In genomic region chr17:28577466-28577824, GRCh38 we compare ENCODE assay signal across 9 cellular contexts. TPM values are rescaled to one million over a fixed set of nuclear protein-coding genes. Genes with fewer than 3 reads are reported as not detected.
DNase-seq lines count a peak whose midpoint lies in the region; ATAC-seq, FAIRE-seq and TF ChIP-seq lines count a peak whose summit lies in the region.
"Had no signal": no experiment of that assay in that cellular context is flagged by ENCODE, and none has a peak within 500 bp of the region (broad histone marks: within the 10 kb centered on the region; RNA-seq: fewer than 3 reads in every experiment).

No MANE protein-coding gene starts in this region.

- no peak overlapping the region for H3K23ac ChIP-seq in H1 (ENCODE audit: insufficient read length)

- no peaks in the 10 kb centered on the region for H3K79me1 ChIP-seq in H1 (ENCODE audit: low read depth, low read length)

- TF ChIP-seq CTCF in OCI-LY7 (conservative IDR thresholded peaks at IDR 0.05; ENCODE audit: low read length) = no peak
- TF ChIP-seq CTCF in H1 (IDR thresholded peaks at IDR 0.05; ENCODE audit: control extremely low read depth in 1 of 3, insufficient read depth in 1 of 3, low read depth in 1 of 3, low read length in 3 of 3) = no peak
- TF ChIP-seq CTCF in WERI-Rb-1 (IDR thresholded peaks at IDR 0.05; ENCODE audit: low read depth, low read length) = no peak

- no peak for TF ChIP-seq RAD21 in H1 (IDR thresholded peaks at IDR 0.05 in 1 of 2, conservative IDR thresholded peaks at IDR 0.05 in 1 of 2; ENCODE audit: low read depth in 2 of 2, low read length in 2 of 2)

- no peak for TF ChIP-seq EP300 in H1 (IDR thresholded peaks at IDR 0.05; ENCODE audit: borderline replicate concordance in 1 of 2, low read depth in 2 of 2, low read length in 2 of 2)

- no peak overlapping the region for H2BK15ac ChIP-seq in H1 (ENCODE audit: low read length)

- FAIRE-seq in H1 (lab: Jason Lieb, UNC) = no peak

- peak overlapping the region; percentile 26; the same call in 1 of the 2 replicates for H3K18ac ChIP-seq in H1 (ENCODE audit: extremely low read depth, low read length)

- H3K23me2 ChIP-seq in H1 (ENCODE audit: low read depth, low read length) = no peaks in the 10 kb centered on the region; the same call in 1 of the 2 replicates

- no peak overlapping the region for H2BK120ac ChIP-seq in H1 (replicated peaks; ENCODE audit: low read depth, low read length)

- H3K27ac ChIP-seq in OCI-LY7 (ENCODE audit: low read depth, low read length, poor library complexity, severe bottlenecking) (peak overlapping the region; percentile 58), H1 (ENCODE audit: low read depth, low read length) (no peak overlapping the region), stomach smooth muscle (ENCODE audit: low read length) (no peak overlapping the region), WERI-Rb-1 (no peak overlapping the region)

- no peaks in the 10 kb centered on the region for H3K27me3 Mint-ChIP-seq in activated CD4-positive, alpha-beta memory T cell treated with anti-CD3 and anti-CD28 coated beads, Interleukin-2, amount 10 ng/mL, durations not matched to agents 7 days and 5 days
- no peaks in the 10 kb centered on the region for H3K27me3 Mint-ChIP-seq in activated CD4-positive, alpha-beta memory T cell treated with anti-CD3 and anti-CD28 coated beads for 36 hours
- H3K27me3 Mint-ChIP-seq: T-cell had no signal

- peak overlapping the region; percentile 77; the same call in 1 of the 2 replicates for H2BK12ac ChIP-seq in H1 (ENCODE audit: low read depth, low read length)

- H3K4me2 ChIP-seq in OCI-LY7 (ENCODE audit: low read length) (peak overlapping the region; percentile 50; the same call in 1 of the 2 replicates), H1 (ENCODE audit: insufficient read depth in 1 of 2, low read depth in 2 of 2, low read length in 2 of 2) (peak overlapping the region; percentile 2 to 72; a peak in 2 of 4 replicates)

- no peak overlapping the region for H2AK5ac ChIP-seq in H1 (ENCODE audit: low read depth, low read length)

- H3K36me3 Mint-ChIP-seq in activated CD4-positive, alpha-beta memory T cell treated with anti-CD3 and anti-CD28 coated beads, Interleukin-2, amount 10 ng/mL, durations not matched to agents 7 days and 5 days (ENCODE audit: low read depth) = peaks cover 75% of the 10 kb centered on the region
- H3K36me3 Mint-ChIP-seq in activated CD4-positive, alpha-beta memory T cell treated with anti-CD3 and anti-CD28 coated beads for 36 hours = peaks cover 38% of the 10 kb centered on the region

- H3K79me2 ChIP-seq in OCI-LY7 (ENCODE audit: insufficient read depth, low read depth, low read length) (no peaks in the 10 kb centered on the region), H1 (ENCODE audit: control insufficient read depth in 1 of 2, insufficient read depth in 2 of 2, low read length in 2 of 2) (no peaks in the 10 kb centered on the region)

- H3K4me1 Mint-ChIP-seq in activated CD4-positive, alpha-beta memory T cell treated with anti-CD3 and anti-CD28 coated beads, Interleukin-2, amount 10 ng/mL, durations not matched to agents 7 days and 5 days = peaks cover 68% of the 10 kb centered on the region
- peaks cover 42% of the 10 kb centered on the region for H3K4me1 Mint-ChIP-seq in activated CD4-positive, alpha-beta memory T cell treated with anti-CD3 and anti-CD28 coated beads for 36 hours (ENCODE audit: low read depth)

- H4K8ac ChIP-seq in H1 (ENCODE audit: extremely low read depth, insufficient read depth, low read length) = no peak overlapping the region

- no peak for TF ChIP-seq POLR2A in H1 (IDR thresholded peaks at IDR 0.05; ENCODE audit: control extremely low read depth in 1 of 2, low read depth in 2 of 2, low read length in 2 of 2)

- H2AFZ ChIP-seq in OCI-LY7 (ENCODE audit: low read length) = no peak overlapping the region
- H2AFZ ChIP-seq in H1 (ENCODE audit: low read length) = no peak overlapping the region

- H3K9me3 Mint-ChIP-seq in activated CD4-positive, alpha-beta memory T cell treated with anti-CD3 and anti-CD28 coated beads, Interleukin-2, amount 10 ng/mL, durations not matched to agents 7 days and 5 days = no peaks in the 10 kb centered on the region
- no peaks in the 10 kb centered on the region for H3K9me3 Mint-ChIP-seq in activated CD4-positive, alpha-beta memory T cell treated with anti-CD3 and anti-CD28 coated beads for 36 hours
- H3K9me3 Mint-ChIP-seq: T-cell had no signal

- intact Hi-C loops in activated CD4-positive, alpha-beta memory T cell treated with anti-CD3 and anti-CD28 coated beads for 36 hours (cut with micrococcal nuclease) = no loop called here
- intact Hi-C loops in OCI-LY7 (cut with micrococcal nuclease; ENCODE audit: unreplicated experiment) = no loop called here

- H3K9ac ChIP-seq in H1 (replicated peaks in 1 of 4; ENCODE audit: extremely low read depth in 1 of 4, low read depth in 3 of 4, low read length in 3 of 4) (no peak overlapping the region), stomach smooth muscle (ENCODE audit: low read length in 2 of 2) (no peak overlapping the region)

- no peak overlapping the region for H2BK20ac ChIP-seq in H1 (ENCODE audit: low read length)

- no peak for DNase-seq in activated CD4-positive, alpha-beta memory T cell treated with anti-CD3 and anti-CD28 coated beads, Interleukin-2, amount 10 ng/mL, durations not matched to agents 7 days and 5 days
- DNase-seq in activated CD4-positive, alpha-beta memory T cell treated with anti-CD3 and anti-CD28 coated beads for 36 hours = no peak
- no peak for DNase-seq in OCI-LY7 (ENCODE audit: low spot score)
- no peak for DNase-seq in H1 (ENCODE audit: low read depth in 1 of 2, low spot score in 2 of 2)
- no peak for DNase-seq in WERI-Rb-1

- no peak overlapping the region for H3K4ac ChIP-seq in H1 (replicated peaks; ENCODE audit: insufficient read length, low read depth, low read length)

- no TSS peak for BruUV-seq in OCI-LY7 (replicated peaks; lab: Mats Ljungman, UMichigan)

- H2BK5ac ChIP-seq in H1 (ENCODE audit: low read depth, low read length) = peak overlapping the region; percentile 79; the same call in 1 of the 2 replicates

- H3K56ac ChIP-seq in H1 (replicated peaks; ENCODE audit: insufficient read length, low read depth, low read length) = no peak overlapping the region

- 86% methylated on average over 3 of the region's 3 CpGs; no CpG with 5 or more reads in 1 of the 2 experiments for whole genome bisulfite sequencing in H1 (ENCODE audit: extremely low coverage in 1 of 2, insufficient coverage in 1 of 2, insufficient read length in 1 of 2, insufficient replicate concordance in 2 of 2, low coverage in 1 of 2, low lambda C conversion rate in 2 of 2, missing lambda C conversion rate in 1 of 2), 2 experiments

- no peak overlapping the region for H3K14ac ChIP-seq in H1 (ENCODE audit: insufficient read length)

- CTCF ChIA-PET in activated CD4-positive, alpha-beta memory T cell treated with anti-CD3 and anti-CD28 coated beads, Interleukin-2, amount 10 ng/mL, durations not matched to agents 7 days and 5 days (lab: Charles Lee) = interaction anchor here (0.9 to 3.7 kb wide), 4 partner anchors 16 to 242 kb away, joined by 3 to 8 read pairs (median 4); partner anchors contain the start of genes IFT20 and TNFAIP1
- CTCF ChIA-PET in activated CD4-positive, alpha-beta memory T cell treated with anti-CD3 and anti-CD28 coated beads for 36 hours (lab: Charles Lee) = interaction anchor here (3.8 kb wide), 1 partner anchor 29 kb away, joined by 20 read pairs; no protein-coding TSS in a partner anchor
- CTCF ChIA-PET in OCI-LY7 (lab: Charles Lee; ENCODE audit: unreplicated experiment) = interaction anchor here (0.9 to 1.3 kb wide), 2 partner anchors 21 to 70 kb away, joined by 3 to 5 read pairs; no protein-coding TSS in a partner anchor
- CTCF ChIA-PET in H1 (lab: Charles Lee; ENCODE audit: partially characterized antibody) = interaction anchor here (1.2 to 3.5 kb wide), 7 partner anchors 11 to 94 kb away, joined by 3 to 18 read pairs (median 4); no protein-coding TSS in a partner anchor

- no peak overlapping the region for H3K4me3 Mint-ChIP-seq in activated CD4-positive, alpha-beta memory T cell treated with anti-CD3 and anti-CD28 coated beads, Interleukin-2, amount 10 ng/mL, durations not matched to agents 7 days and 5 days
- H3K4me3 Mint-ChIP-seq in activated CD4-positive, alpha-beta memory T cell treated with anti-CD3 and anti-CD28 coated beads for 36 hours = no peak overlapping the region

- ATAC-seq in HG02852 (IDR thresholded peaks at IDR 0.05; ENCODE audit: unreplicated experiment) (no peak), GM18858 (IDR thresholded peaks at IDR 0.05; ENCODE audit: unreplicated experiment) (no peak)

- H3K4me1 ChIP-seq in OCI-LY7 (ENCODE audit: insufficient read depth, low read length, poor library complexity, severe bottlenecking) = peaks cover 11% of the 10 kb centered on the region
- H3K4me1 ChIP-seq in H1 (replicated peaks in 1 of 4; ENCODE audit: control insufficient read depth in 3 of 4, insufficient read depth in 4 of 4, low read length in 3 of 4) = peaks cover 2 to 9% (median 5%) of the 10 kb centered on the region in 4 experiments; a peak in 6 of 7 replicates
- H3K4me1 ChIP-seq in stomach smooth muscle (ENCODE audit: control insufficient read depth, insufficient read depth, low read length) = peaks cover 16% of the 10 kb centered on the region

- peak overlapping the region; percentile 72 for H3K27ac Mint-ChIP-seq in activated CD4-positive, alpha-beta memory T cell treated with anti-CD3 and anti-CD28 coated beads, Interleukin-2, amount 10 ng/mL, durations not matched to agents 7 days and 5 days
- H3K27ac Mint-ChIP-seq in activated CD4-positive, alpha-beta memory T cell treated with anti-CD3 and anti-CD28 coated beads for 36 hours = no peak overlapping the region

- H3K36me3 ChIP-seq in OCI-LY7 (ENCODE audit: insufficient read depth, low read length) (peaks cover 73% of the 10 kb centered on the region), H1 (ENCODE audit: control insufficient read depth in 2 of 4, insufficient read depth in 4 of 4, low read length in 3 of 4) (peaks cover 16 to 42% (median 38%) of the 10 kb centered on the region in 4 experiments), stomach smooth muscle (ENCODE audit: control insufficient read depth in 2 of 2, insufficient read depth in 2 of 2, low read length in 2 of 2) (peaks cover 0 to 2% of the 10 kb centered on the region in 2 donors), WERI-Rb-1 (peaks cover 57% of the 10 kb centered on the region)

- peaks cover 0 to 4% (median 2%) of the 10 kb centered on the region in 4 experiments; a peak in 3 of 7 replicates for H3K27me3 ChIP-seq in H1 (replicated peaks in 1 of 4; ENCODE audit: control insufficient read depth in 3 of 4, extremely low read depth in 1 of 4, insufficient read depth in 3 of 4, low read length in 3 of 4)
- H3K27me3 ChIP-seq in stomach smooth muscle (ENCODE audit: control insufficient read depth in 1 of 2, insufficient read depth in 2 of 2, low read length in 2 of 2) = no peaks in the 10 kb centered on the region
- no peaks in the 10 kb centered on the region for H3K27me3 ChIP-seq in WERI-Rb-1 (ENCODE audit: insufficient read depth, low read depth, severe bottlenecking)

- no peak overlapping the region for H4K5ac ChIP-seq in H1 (ENCODE audit: insufficient read length, low read depth, low read length)

- H4K91ac ChIP-seq in H1 (replicated peaks; ENCODE audit: insufficient read length, low read length) = peak overlapping the region; percentile 13

- H3K4me3 ChIP-seq in OCI-LY7 (ENCODE audit: low read depth, low read length, poor library complexity, severe bottlenecking) (no peak overlapping the region), H1 (ENCODE audit: extremely low read depth in 1 of 4, insufficient read depth in 2 of 4, low read depth in 3 of 4, low read length in 4 of 4) (no peak overlapping the region), stomach smooth muscle (ENCODE audit: low read length in 2 of 2) (peak overlapping the region; percentile 60 to 72), WERI-Rb-1 (ENCODE audit: low read depth, low read length) (no peak overlapping the region)

- H4K20me1 ChIP-seq in OCI-LY7 (ENCODE audit: insufficient read depth, low read length) (no peaks in the 10 kb centered on the region), H1 (replicated peaks in 1 of 2; ENCODE audit: control insufficient read depth in 1 of 2, insufficient read depth in 2 of 2, low read length in 2 of 2) (peaks cover 4 to 5% of the 10 kb centered on the region in 2 experiments)

- no peaks in the 10 kb centered on the region for H3K9me3 ChIP-seq in OCI-LY7 (ENCODE audit: low read length)
- no peaks in the 10 kb centered on the region for H3K9me3 ChIP-seq in H1 (ENCODE audit: insufficient read depth in 2 of 2, low read depth in 1 of 2, low read length in 1 of 2)
- H3K9me3 ChIP-seq in stomach smooth muscle (ENCODE audit: control insufficient read depth in 2 of 2, low read length in 2 of 2) = no peaks in the 10 kb centered on the region
- H3K9me3 ChIP-seq in WERI-Rb-1 (ENCODE audit: severe bottlenecking) = no peaks in the 10 kb centered on the region

- H3K9me2 ChIP-seq in OCI-LY7 (ENCODE audit: insufficient read depth, low read length) = no peaks in the 10 kb centered on the region

- POLR2A ChIA-PET in activated CD4-positive, alpha-beta memory T cell treated with anti-CD3 and anti-CD28 coated beads, Interleukin-2, amount 10 ng/mL, durations not matched to agents 7 days and 5 days (lab: Charles Lee) = interaction anchor here (0.8 to 4.4 kb wide), 14 partner anchors 9 to 150 kb away, joined by 3 to 34 read pairs (median 4); partner anchors contain the start of genes BLTP2, PROCA1, SDF2 and SPAG5
- POLR2A ChIA-PET in activated CD4-positive, alpha-beta memory T cell treated with anti-CD3 and anti-CD28 coated beads for 36 hours (lab: Charles Lee) = interaction anchor here (0.9 to 1.4 kb wide), 4 partner anchors 8 to 22 kb away, joined by 3 to 13 read pairs (median 4); partner anchors contain the start of gene SPAG5
- POLR2A ChIA-PET in OCI-LY7 (lab: Charles Lee) (interaction anchor here (0.9 to 1.6 kb wide), 4 partner anchors 9 to 67 kb away, joined by 3 to 13 read pairs (median 6); no protein-coding TSS in a partner anchor), H1 (lab: Charles Lee; ENCODE audit: partially characterized antibody) (interaction anchor here (0.5 to 4.2 kb wide), 21 partner anchors 8 to 148 kb away, joined by 3 to 24 read pairs (median 5); partner anchors contain the start of genes BLTP2, RSKR, SDF2 and SPAG5)

RNA-seq across cellular contexts. Expression of gene ALDOC, which starts 0.8 kb away (rescaled TPM):
- 100 to 1,000 TPM; 140 to 147 TPM for total RNA-seq in activated CD4-positive, alpha-beta memory T cell treated with anti-CD3 and anti-CD28 coated beads, Interleukin-2, amount 10 ng/mL, durations not matched to agents 7 days and 5 days
- 10 to 100 TPM; 75.2 to 77.3 TPM for total RNA-seq in activated CD4-positive, alpha-beta memory T cell treated with anti-CD3 and anti-CD28 coated beads for 36 hours
- 62.4 and 70.7 TPM in 2 replicates for total RNA-seq in OCI-LY7 (2014; rRNA removed; shearing (Covaris generic))
- total RNA-seq in OCI-LY7 (2022) = 25.7 and 46.2 TPM in 2 replicates
- 51.3 and 51.6 TPM in 2 replicates for total RNA-seq in H1 (2021; fragmentation: NEBNext Ultra II Directional; extraction: Animal tissue kit (Norgen Biotek cat#: 25700))
- 103 and 134 TPM in 2 replicates for polyA plus RNA-seq in H1 (2011; rRNA removed)
- 131 TPM for polyA plus RNA-seq in H1 (2011; cell fraction: cytosol; rRNA removed)
- 120 TPM for polyA plus RNA-seq in H1 (2011; cell fraction: nucleus; rRNA removed)
- polyA plus RNA-seq in H1 (2012, experiment 1 of 2) = 55.8 to 73.5 TPM (median 69.2 TPM) in 4 replicates
- polyA plus RNA-seq in H1 (2012, experiment 2 of 2) = 66.2 TPM
- polyA plus RNA-seq in H1 (2013, experiment 1 of 2) = 50.1 TPM
- 49.8 TPM for polyA plus RNA-seq in H1 (2013, experiment 2 of 2)
- 83.4 and 107 TPM in 2 replicates for polyA minus RNA-seq in H1 (2011; rRNA and poly(A)+ RNA removed)
- 36.0 TPM for polyA minus RNA-seq in H1 (2011; cell fraction: cytosol; rRNA and poly(A)+ RNA removed)
- polyA minus RNA-seq in H1 (2011; cell fraction: nucleus; rRNA and poly(A)+ RNA removed) = 26.0 TPM

RNA-seq across cellular contexts. Expression of gene PIGS, which starts 6.1 kb away (rescaled TPM):
- total RNA-seq in activated CD4-positive, alpha-beta memory T cell treated with anti-CD3 and anti-CD28 coated beads, Interleukin-2, amount 10 ng/mL, durations not matched to agents 7 days and 5 days = 10 to 100 TPM; 66.3 to 66.6 TPM
- total RNA-seq in activated CD4-positive, alpha-beta memory T cell treated with anti-CD3 and anti-CD28 coated beads for 36 hours = 10 to 100 TPM; 36.6 to 38.6 TPM
- 13.9 and 23.7 TPM in 2 replicates for total RNA-seq in OCI-LY7 (2014; rRNA removed; shearing (Covaris generic))
- total RNA-seq in OCI-LY7 (2022) = 34.0 and 34.5 TPM in 2 replicates
- 47.4 and 50.6 TPM in 2 replicates for total RNA-seq in H1 (2021; fragmentation: NEBNext Ultra II Directional; extraction: Animal tissue kit (Norgen Biotek cat#: 25700))
- polyA plus RNA-seq in H1 (2011; rRNA removed) = 44.3 and 72.7 TPM in 2 replicates
- 42.1 TPM for polyA plus RNA-seq in H1 (2011; cell fraction: cytosol; rRNA removed)
- polyA plus RNA-seq in H1 (2011; cell fraction: nucleus; rRNA removed) = 66.7 TPM
- 38.9 to 53.7 TPM (median 47.7 TPM) in 4 replicates for polyA plus RNA-seq in H1 (2012, experiment 1 of 2)
- polyA plus RNA-seq in H1 (2012, experiment 2 of 2) = 33.2 TPM
- polyA plus RNA-seq in H1 (2013, experiment 1 of 2) = 61.1 TPM
- polyA plus RNA-seq in H1 (2013, experiment 2 of 2) = 64.0 TPM
- polyA minus RNA-seq in H1 (2011; rRNA and poly(A)+ RNA removed) = 49.1 and 52.3 TPM in 2 replicates
- 24.9 TPM for polyA minus RNA-seq in H1 (2011; cell fraction: cytosol; rRNA and poly(A)+ RNA removed)
- polyA minus RNA-seq in H1 (2011; cell fraction: nucleus; rRNA and poly(A)+ RNA removed) = 32.8 TPM

RNA-seq across cellular contexts. Expression of gene SPAG5, which starts 21.4 kb away (rescaled TPM):
- total RNA-seq in activated CD4-positive, alpha-beta memory T cell treated with anti-CD3 and anti-CD28 coated beads, Interleukin-2, amount 10 ng/mL, durations not matched to agents 7 days and 5 days = 100 to 1,000 TPM; 125 to 127 TPM
- total RNA-seq in activated CD4-positive, alpha-beta memory T cell treated with anti-CD3 and anti-CD28 coated beads for 36 hours = 100 to 1,000 TPM; 153 to 159 TPM
- 161 and 163 TPM in 2 replicates for total RNA-seq in OCI-LY7 (2014; rRNA removed; shearing (Covaris generic))
- total RNA-seq in OCI-LY7 (2022) = 152 and 156 TPM in 2 replicates
- total RNA-seq in H1 (2021; fragmentation: NEBNext Ultra II Directional; extraction: Animal tissue kit (Norgen Biotek cat#: 25700)) = 115 and 129 TPM in 2 replicates
- polyA plus RNA-seq in H1 (2011; rRNA removed) = 51.7 and 57.1 TPM in 2 replicates
- 97.1 TPM for polyA plus RNA-seq in H1 (2011; cell fraction: cytosol; rRNA removed)
- polyA plus RNA-seq in H1 (2011; cell fraction: nucleus; rRNA removed) = 268 TPM
- polyA plus RNA-seq in H1 (2012, experiment 1 of 2) = 89.7 to 103 TPM (median 99.9 TPM) in 4 replicates
- 15.4 TPM for polyA plus RNA-seq in H1 (2012, experiment 2 of 2)
- 84.1 TPM for polyA plus RNA-seq in H1 (2013, experiment 1 of 2)
- polyA plus RNA-seq in H1 (2013, experiment 2 of 2) = 79.4 TPM
- polyA minus RNA-seq in H1 (2011; rRNA and poly(A)+ RNA removed) = 119 and 123 TPM in 2 replicates
- 80.6 TPM for polyA minus RNA-seq in H1 (2011; cell fraction: cytosol; rRNA and poly(A)+ RNA removed)
- 169 TPM for polyA minus RNA-seq in H1 (2011; cell fraction: nucleus; rRNA and poly(A)+ RNA removed)

RNA-seq across cellular contexts. Expression of gene UNC119, which starts 25.0 kb away (rescaled TPM):
- total RNA-seq in activated CD4-positive, alpha-beta memory T cell treated with anti-CD3 and anti-CD28 coated beads, Interleukin-2, amount 10 ng/mL, durations not matched to agents 7 days and 5 days = 10 to 100 TPM; 46.2 to 61.1 TPM
- total RNA-seq in activated CD4-positive, alpha-beta memory T cell treated with anti-CD3 and anti-CD28 coated beads for 36 hours = 10 to 100 TPM; 38.0 to 42.0 TPM
- total RNA-seq in OCI-LY7 (2014; rRNA removed; shearing (Covaris generic)) = 10.5 and 14.2 TPM in 2 replicates
- total RNA-seq in OCI-LY7 (2022) = 8.4 and 14.9 TPM in 2 replicates
- 43.5 and 44.1 TPM in 2 replicates for total RNA-seq in H1 (2021; fragmentation: NEBNext Ultra II Directional; extraction: Animal tissue kit (Norgen Biotek cat#: 25700))
- polyA plus RNA-seq in H1 (2011; rRNA removed) = 94.4 and 122 TPM in 2 replicates
- 97.4 TPM for polyA plus RNA-seq in H1 (2011; cell fraction: cytosol; rRNA removed)
- 218 TPM for polyA plus RNA-seq in H1 (2011; cell fraction: nucleus; rRNA removed)
- 31.5 to 49.8 TPM (median 46.9 TPM) in 4 replicates for polyA plus RNA-seq in H1 (2012, experiment 1 of 2)
- 58.2 TPM for polyA plus RNA-seq in H1 (2012, experiment 2 of 2)
- polyA plus RNA-seq in H1 (2013, experiment 1 of 2) = 58.5 TPM
- 54.7 TPM for polyA plus RNA-seq in H1 (2013, experiment 2 of 2)
- polyA minus RNA-seq in H1 (2011; rRNA and poly(A)+ RNA removed) = 44.0 and 46.7 TPM in 2 replicates
- polyA minus RNA-seq in H1 (2011; cell fraction: cytosol; rRNA and poly(A)+ RNA removed) = 36.4 TPM
- polyA minus RNA-seq in H1 (2011; cell fraction: nucleus; rRNA and poly(A)+ RNA removed) = 30.8 TPM

RNA-seq across cellular contexts. Expression of gene RSKR, which starts 36.5 kb away (rescaled TPM):
- 10 to 100 TPM; 15.5 to 19.7 TPM for total RNA-seq in activated CD4-positive, alpha-beta memory T cell treated with anti-CD3 and anti-CD28 coated beads, Interleukin-2, amount 10 ng/mL, durations not matched to agents 7 days and 5 days
- 10 to 100 TPM; 14.2 to 17.5 TPM for total RNA-seq in activated CD4-positive, alpha-beta memory T cell treated with anti-CD3 and anti-CD28 coated beads for 36 hours
- 24.7 and 30.4 TPM in 2 replicates for total RNA-seq in OCI-LY7 (2014; rRNA removed; shearing (Covaris generic))
- 59.6 and 66.2 TPM in 2 replicates for total RNA-seq in OCI-LY7 (2022)
- 21.1 and 24.1 TPM in 2 replicates for total RNA-seq in H1 (2021; fragmentation: NEBNext Ultra II Directional; extraction: Animal tissue kit (Norgen Biotek cat#: 25700))
- 26.9 and 28.5 TPM in 2 replicates for polyA plus RNA-seq in H1 (2011; rRNA removed)
- polyA plus RNA-seq in H1 (2011; cell fraction: cytosol; rRNA removed) = 31.6 TPM
- 113 TPM for polyA plus RNA-seq in H1 (2011; cell fraction: nucleus; rRNA removed)
- polyA plus RNA-seq in H1 (2012, experiment 1 of 2) = 18.2 to 29.4 TPM (median 27.1 TPM) in 4 replicates
- 5.9 TPM for polyA plus RNA-seq in H1 (2012, experiment 2 of 2)
- polyA plus RNA-seq in H1 (2013, experiment 1 of 2) = 13.8 TPM
- polyA plus RNA-seq in H1 (2013, experiment 2 of 2) = 12.0 TPM
- 44.9 and 49.5 TPM in 2 replicates for polyA minus RNA-seq in H1 (2011; rRNA and poly(A)+ RNA removed)
- 15.3 TPM for polyA minus RNA-seq in H1 (2011; cell fraction: cytosol; rRNA and poly(A)+ RNA removed)
- polyA minus RNA-seq in H1 (2011; cell fraction: nucleus; rRNA and poly(A)+ RNA removed) = 50.1 TPM

Comparison
In these comparisons a context has a peak if more than half of its experiments do, and no peak if none do; other contexts are left out.
1. H3K4me3 ChIP-seq: peak in stomach smooth muscle (2 of 2); none in OCI-LY7 (single experiment), H1 (0 of 4) and WERI-Rb-1 (single experiment).